Comparison of ENCODE assay signal across 16 cellular contexts in the genomic region with DNA sequence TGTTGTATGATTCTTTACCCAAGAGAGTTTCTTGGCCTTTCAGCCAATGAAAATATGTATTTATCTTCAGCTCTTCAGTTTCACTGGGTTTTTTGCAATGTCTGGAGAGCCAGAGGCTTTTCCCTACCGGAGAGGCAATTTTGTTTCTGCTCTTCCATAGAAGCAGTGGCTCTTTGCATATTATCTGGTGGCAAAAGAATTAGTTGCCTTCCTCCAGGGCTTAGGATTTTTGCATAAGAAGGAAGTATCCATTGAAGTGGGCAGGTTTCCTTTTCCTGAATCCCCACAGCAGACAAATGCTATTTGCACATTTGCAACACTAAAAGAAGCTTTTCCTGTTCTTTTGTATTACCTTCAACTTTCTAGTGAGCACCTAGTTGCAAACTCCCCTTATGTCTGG.
"Had no signal": no experiment of that assay in that cellular context is flagged by ENCODE, and none has a peak within 500 bp of the region (broad histone marks: within the 10 kb centered on the region; RNA-seq: fewer than 3 reads in every experiment).

No MANE protein-coding gene starts in this region.

- H3K36me3 ChIP-seq: esophagus muscularis mucosa, pancreas, thyroid gland, vagina had no signal

- H3K4me1 Mint-ChIP-seq: central memory CD8-positive, alpha-beta T cell had no signal

- H3K9me3 ChIP-seq: esophagus muscularis mucosa, pancreas, thyroid gland, vagina had no signal

- DNase-seq: activated effector memory CD4-positive, alpha-beta T cell treated with anti-CD3 and anti-CD28 coated beads, Interleukin-2, amount 50 U/mL, for 16 hours; activated T-cell treated with anti-CD3 and anti-CD28 coated beads, Interleukin-2, amount 50 U/mL, for 24 hours; amygdala; cortex of kidney; hypothalamus; pancreas; stimulated activated CD4-positive, alpha-beta T cell treated with anti-CD3 and anti-CD28 coated beads, Interleukin-4, amount 100 ng/mL, for 4 hours; T-helper 2 cell; thyroid gland had no signal

- H3K9me3 Mint-ChIP-seq: activated T-cell treated with anti-CD3 and anti-CD28 coated beads, Interleukin-2, amount 50 U/mL, for 24 hours; brain; neural crest cell had no signal

- H3K4me1 ChIP-seq: esophagus muscularis mucosa, pancreas, thyroid gland, vagina had no signal

- H3K4me3 Mint-ChIP-seq: activated naive CD8-positive, alpha-beta T cell; activated T-cell treated with anti-CD3 and anti-CD28 coated beads, Interleukin-2, amount 50 U/mL, for 24 hours; brain; central memory CD8-positive, alpha-beta T cell; neural crest cell had no signal

- H3K27me3 Mint-ChIP-seq: activated naive CD8-positive, alpha-beta T cell; activated T-cell treated with anti-CD3 and anti-CD28 coated beads, Interleukin-2, amount 50 U/mL, for 24 hours; central memory CD8-positive, alpha-beta T cell had no signal

- H3K4me3 ChIP-seq: esophagus muscularis mucosa, pancreas, thyroid gland, vagina had no signal

- H3K36me3 Mint-ChIP-seq: activated naive CD8-positive, alpha-beta T cell; brain had no signal

- H3K27ac ChIP-seq: esophagus muscularis mucosa, pancreas, thyroid gland, vagina had no signal

- ATAC-seq: activated CD4-positive, CD25-positive, alpha-beta regulatory T cell treated with anti-CD3 and anti-CD28 coated beads, Interleukin-2, amount 50 U/mL, for 24 hours; pancreas had no signal

- H3K27me3 ChIP-seq: thyroid gland, vagina had no signal

- H3K27ac Mint-ChIP-seq: activated naive CD8-positive, alpha-beta T cell; activated T-cell treated with anti-CD3 and anti-CD28 coated beads, Interleukin-2, amount 50 U/mL, for 24 hours; brain had no signal
